In the genomic region with DNA sequence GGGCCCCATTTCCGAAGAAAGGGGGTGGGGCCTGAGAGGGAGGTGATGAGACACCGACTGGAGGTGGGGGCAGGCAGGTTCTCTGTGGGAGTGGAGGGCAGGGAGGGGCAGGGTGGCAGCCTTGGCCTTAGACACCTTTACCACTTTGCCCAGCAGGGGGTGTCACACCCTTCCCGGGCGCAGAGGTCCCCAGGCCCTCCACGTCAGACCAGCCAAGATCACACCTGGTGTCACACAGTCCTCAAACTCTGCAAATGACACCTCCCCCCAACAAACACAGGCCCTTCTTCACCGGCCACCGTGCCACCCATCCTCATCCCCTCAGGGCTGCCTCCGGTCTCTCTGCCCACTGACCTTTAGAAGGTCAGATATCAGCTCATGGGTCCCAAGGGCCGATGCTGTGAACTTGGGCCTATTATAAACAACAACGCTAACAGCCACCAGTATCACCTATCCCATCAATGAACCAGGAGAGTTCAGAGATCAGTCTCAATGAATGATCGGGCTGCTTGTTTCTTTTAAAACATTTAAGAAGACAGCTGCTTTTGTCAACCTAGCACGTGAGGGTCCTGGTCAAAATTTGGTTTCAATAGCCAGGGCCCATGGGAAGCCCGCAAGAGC, we compare ENCODE assay signal across 7 cellular contexts.
DNase-seq lines count a peak whose midpoint lies in the region; ATAC-seq and TF ChIP-seq lines count a peak whose summit lies in the region.

No MANE protein-coding gene starts in this region.

- H3K27ac Mint-ChIP-seq in activated T-helper 17 cell treated with anti-CD3 and anti-CD28 coated beads, Interleukin-2, amount 50 U/mL, for 72 hours: peak overlapping the region; percentile 77

- intact Hi-C loops in OCI-LY7 (cut with micrococcal nuclease; ENCODE audit: unreplicated experiment): loop anchor here (1.0 to 5.0 kb wide), 3 partner anchors 174 to 248 kb away; no protein-coding TSS in a partner anchor

- no peak overlapping the region for H2AFZ ChIP-seq in OCI-LY7 (ENCODE audit: low read length)

- H3K4me3 ChIP-seq in OCI-LY7 (ENCODE audit: low read depth, low read length, poor library complexity, severe bottlenecking): no peak overlapping the region

- no peaks in the 10 kb centered on the region for H3K9me2 ChIP-seq in OCI-LY7 (ENCODE audit: insufficient read depth, low read length)

- POLR2A ChIA-PET in OCI-LY7 (lab: Charles Lee): no interaction called here

- no peaks in the 10 kb centered on the region for H3K36me3 Mint-ChIP-seq in activated T-helper 17 cell treated with anti-CD3 and anti-CD28 coated beads, Interleukin-2, amount 50 U/mL, for 72 hours (ENCODE audit: low read depth)

- no peaks in the 10 kb centered on the region for H3K79me2 ChIP-seq in OCI-LY7 (ENCODE audit: insufficient read depth, low read depth, low read length)

- H3K4me3 Mint-ChIP-seq in activated T-helper 17 cell treated with anti-CD3 and anti-CD28 coated beads, Interleukin-2, amount 50 U/mL, for 72 hours: peak overlapping the region; percentile 80

- H4K20me1 ChIP-seq in OCI-LY7 (ENCODE audit: insufficient read depth, low read length): no peaks in the 10 kb centered on the region

- peak overlapping the region; percentile 72 for H3K4me2 ChIP-seq in OCI-LY7 (ENCODE audit: low read length)

- peak; percentile 86 for DNase-seq in GM20000 (ENCODE audit: low spot score)
- DNase-seq in OCI-LY7 (ENCODE audit: low spot score): peak; percentile 82
- DNase-seq in islet precursor cell: peak; percentile 72
- peak; percentile 53 to 74 (median 59) for DNase-seq in stimulated activated CD4-positive, alpha-beta T cell treated with anti-CD3 and anti-CD28 coated beads, TNF-alpha, amount 100 ng/mL, for 48 hours (ENCODE audit: low read depth in 3 of 3)
- DNase-seq in SK-N-DZ (ENCODE audit: low spot score): no peak

- H3K4me1 Mint-ChIP-seq in activated T-helper 17 cell treated with anti-CD3 and anti-CD28 coated beads, Interleukin-2, amount 50 U/mL, for 72 hours: peaks cover 21% of the 10 kb centered on the region

- CTCF ChIA-PET in OCI-LY7 (lab: Charles Lee; ENCODE audit: unreplicated experiment): no interaction called here

- H3K9me3 Mint-ChIP-seq in activated T-helper 17 cell treated with anti-CD3 and anti-CD28 coated beads, Interleukin-2, amount 50 U/mL, for 72 hours: no peaks in the 10 kb centered on the region

- peaks cover 3% of the 10 kb centered on the region for H3K27me3 Mint-ChIP-seq in activated T-helper 17 cell treated with anti-CD3 and anti-CD28 coated beads, Interleukin-2, amount 50 U/mL, for 72 hours

- no TSS peak for BruUV-seq in OCI-LY7 (replicated peaks; lab: Mats Ljungman, UMichigan)

- ATAC-seq in activated T-helper 17 cell treated with anti-CD3 and anti-CD28 coated beads, Interleukin-2, amount 50 U/mL, for 72 hours (replicated peaks): peak; percentile 60
- no peak for ATAC-seq in HG03571 (IDR thresholded peaks at IDR 0.05; ENCODE audit: unreplicated experiment)

- peaks cover 9% of the 10 kb centered on the region for H3K4me1 ChIP-seq in OCI-LY7 (ENCODE audit: insufficient read depth, low read length, poor library complexity, severe bottlenecking)

- peak; percentile 27 for TF ChIP-seq CTCF in GM20000 (IDR thresholded peaks at IDR 0.05; ENCODE audit: extremely low read depth, missing control alignments)
- peak; percentile 79 for TF ChIP-seq CTCF in OCI-LY7 (conservative IDR thresholded peaks at IDR 0.05; ENCODE audit: low read length)

- no peaks in the 10 kb centered on the region for H3K9me3 ChIP-seq in OCI-LY7 (ENCODE audit: low read length)

- H3K27ac ChIP-seq in OCI-LY7 (ENCODE audit: low read depth, low read length, poor library complexity, severe bottlenecking): no peak overlapping the region

- H3K36me3 ChIP-seq in OCI-LY7 (ENCODE audit: insufficient read depth, low read length): no peaks in the 10 kb centered on the region
